Comparison of ENCODE assay signal across 12 cellular contexts in the genomic region with DNA sequence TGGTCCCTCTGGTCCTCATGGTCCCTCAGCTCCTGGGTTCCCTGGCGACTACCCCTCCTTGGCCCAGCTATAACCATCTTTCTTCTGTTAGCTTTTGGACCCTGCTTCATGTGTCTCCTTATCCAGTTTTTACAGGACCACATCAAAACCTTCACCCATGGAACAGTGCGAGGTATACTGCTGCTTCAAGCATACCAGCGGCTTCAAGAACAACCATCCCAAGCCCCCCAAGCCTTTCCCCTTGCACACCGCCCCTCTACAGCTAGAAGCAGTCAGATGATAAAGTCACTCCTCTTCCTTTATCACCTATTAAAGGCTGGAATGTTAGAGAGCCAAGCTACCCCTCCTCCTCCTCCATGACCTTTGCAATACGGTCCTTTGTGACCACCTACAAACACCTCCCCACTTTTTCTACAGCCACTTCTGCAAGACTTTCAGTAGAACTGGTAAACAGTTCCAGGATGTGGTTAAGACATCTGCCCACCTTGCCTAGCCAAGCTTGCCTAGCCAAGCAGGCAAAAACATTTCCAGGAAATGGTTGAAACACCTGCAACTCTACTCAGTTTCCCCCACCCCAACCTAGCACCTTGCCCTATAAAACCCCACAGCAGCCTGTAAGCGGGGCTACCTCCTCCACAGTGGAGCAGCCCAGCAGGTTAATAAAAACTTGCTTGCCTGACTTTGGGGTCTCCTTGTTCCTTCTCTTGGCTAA.
DNase-seq lines count a peak whose midpoint lies in the region; ATAC-seq and TF ChIP-seq lines count a peak whose summit lies in the region.
"Had no signal": no experiment of that assay in that cellular context is flagged by ENCODE, and none has a peak within 500 bp of the region (broad histone marks: within the 10 kb centered on the region; RNA-seq: fewer than 3 reads in every experiment).

No MANE protein-coding gene starts in this region.

- CTCF ChIA-PET in WTC11 (lab: Charles Lee) = no interaction called here

- DNase-seq in CD4-positive, CD25-positive, alpha-beta regulatory T cell = peak in 2 of 3 donors; percentile 29 to 78
- DNase-seq in activated T-helper 1 cell treated with anti-CD3 and anti-CD28 coated beads, Interleukin-12 subunit alpha, Interleukin-12 subunit beta, Interleukin-2, Interleukin-4 antibody, amounts not matched to agents 30 ng/mL and 10 ng/mL and 1 ng/mL, durations not matched to agents 14 hours and 24 hours and 36 hours (ENCODE audit: low spot score) = peak; percentile 9
- DNase-seq in left ventricle myocardium superior (no peak), WTC11 (ENCODE audit: low spot score) (no peak), HFFc6 (no peak)
- DNase-seq: HCEC 1CT, OCI-M1, substantia nigra had no signal

- peaks cover 0 to 36% (median 5%) of the 10 kb centered on the region in 4 donors for H3K4me1 Mint-ChIP-seq in CD4-positive, CD25-positive, alpha-beta regulatory T cell
- H3K4me1 Mint-ChIP-seq in activated T-helper 1 cell treated with anti-CD3 and anti-CD28 coated beads, Interleukin-12 subunit alpha, Interleukin-12 subunit beta, Interleukin-2, Interleukin-4 antibody, amounts not matched to agents 30 ng/mL and 10 ng/mL and 1 ng/mL, durations not matched to agents 14 hours and 24 hours and 36 hours (ENCODE audit: low read depth) = peaks cover 19% of the 10 kb centered on the region
- H3K4me1 Mint-ChIP-seq in WTC11 (peaks cover 6% of the 10 kb centered on the region), HFFc6 (ENCODE audit: low read depth) (no peaks in the 10 kb centered on the region)
- H3K4me1 Mint-ChIP-seq: brain had no signal

- H3K27me3 Mint-ChIP-seq in CD4-positive, CD25-positive, alpha-beta regulatory T cell = no peaks in the 10 kb centered on the region
- peaks cover 2% of the 10 kb centered on the region for H3K27me3 Mint-ChIP-seq in activated T-helper 1 cell treated with anti-CD3 and anti-CD28 coated beads, Interleukin-12 subunit alpha, Interleukin-12 subunit beta, Interleukin-2, Interleukin-4 antibody, amounts not matched to agents 30 ng/mL and 10 ng/mL and 1 ng/mL, durations not matched to agents 14 hours and 24 hours and 36 hours (ENCODE audit: insufficient read depth)
- H3K27me3 Mint-ChIP-seq in WTC11 (ENCODE audit: low read depth) (no peaks in the 10 kb centered on the region), HFFc6 (ENCODE audit: insufficient read depth) (no peaks in the 10 kb centered on the region; the same call in 1 of the 2 replicates)

- ATAC-seq in CD4-positive, CD25-positive, alpha-beta regulatory T cell (ENCODE audit: low read depth in 2 of 2) = peak; percentile 37 to 52
- ATAC-seq in GM18858 (IDR thresholded peaks at IDR 0.05; ENCODE audit: unreplicated experiment) (peak; percentile 62), HG03159 (IDR thresholded peaks at IDR 0.05; ENCODE audit: unreplicated experiment) (peak; percentile 59), gastroesophageal sphincter (no peak), left ventricle myocardium superior (no peak), WTC11 (no peak)

- H3K36me3 Mint-ChIP-seq in CD4-positive, CD25-positive, alpha-beta regulatory T cell = peaks cover 15% of the 10 kb centered on the region
- H3K36me3 Mint-ChIP-seq in activated T-helper 1 cell treated with anti-CD3 and anti-CD28 coated beads, Interleukin-12 subunit alpha, Interleukin-12 subunit beta, Interleukin-2, Interleukin-4 antibody, amounts not matched to agents 30 ng/mL and 10 ng/mL and 1 ng/mL, durations not matched to agents 14 hours and 24 hours and 36 hours (ENCODE audit: low read depth) = peaks cover 23% of the 10 kb centered on the region
- 0 out of 2 replicates have a peak, but pooled peaks cover 4% of the 10 kb centered on the region for H3K36me3 Mint-ChIP-seq in WTC11
- no peaks in the 10 kb centered on the region for H3K36me3 Mint-ChIP-seq in HFFc6 (ENCODE audit: low read depth)
- H3K36me3 Mint-ChIP-seq: brain had no signal

- peaks cover 0 to 36% (median 8%) of the 10 kb centered on the region in 7 donors for H3K9me3 Mint-ChIP-seq in CD4-positive, CD25-positive, alpha-beta regulatory T cell
- H3K9me3 Mint-ChIP-seq in activated T-helper 1 cell treated with anti-CD3 and anti-CD28 coated beads, Interleukin-12 subunit alpha, Interleukin-12 subunit beta, Interleukin-2, Interleukin-4 antibody, amounts not matched to agents 30 ng/mL and 10 ng/mL and 1 ng/mL, durations not matched to agents 14 hours and 24 hours and 36 hours = peaks cover 13% of the 10 kb centered on the region
- H3K9me3 Mint-ChIP-seq in WTC11 (peaks cover 15% of the 10 kb centered on the region), HFFc6 (no peaks in the 10 kb centered on the region)

- peaks cover 16 to 52% of the 10 kb centered on the region in 2 experiments for H3K9me3 ChIP-seq in CD4-positive, CD25-positive, alpha-beta regulatory T cell (ENCODE audit: control insufficient read depth in 2 of 2, low read length in 2 of 2)
- H3K9me3 ChIP-seq in gastroesophageal sphincter = no peaks in the 10 kb centered on the region

- WGBS in gastroesophageal sphincter (ENCODE audit: low coverage in 1 of 2), 2 donors = 60 to 73% methylated on average over 1 to 6 of the region's 6 CpGs

- peak overlapping the region; percentile 37 for H3K4me3 ChIP-seq in CD4-positive, CD25-positive, alpha-beta regulatory T cell (ENCODE audit: low read depth, low read length)
- no peak overlapping the region for H3K4me3 ChIP-seq in gastroesophageal sphincter

- no peak for TF ChIP-seq EP300 in gastroesophageal sphincter (IDR thresholded peaks at IDR 0.05)

- peaks cover 14% of the 10 kb centered on the region for H3K4me1 ChIP-seq in CD4-positive, CD25-positive, alpha-beta regulatory T cell (ENCODE audit: control insufficient read depth, insufficient read depth, low read length, poor library complexity, severe bottlenecking)
- no peaks in the 10 kb centered on the region for H3K4me1 ChIP-seq in gastroesophageal sphincter

- TF ChIP-seq CTCF in gastroesophageal sphincter (IDR thresholded peaks at IDR 0.05) (no peak), WTC11 (IDR thresholded peaks at IDR 0.05) (no peak), HFFc6 (IDR thresholded peaks at IDR 0.05) (no peak)

- intact Hi-C loops in activated T-helper 1 cell treated with anti-CD3 and anti-CD28 coated beads, Interleukin-12 subunit alpha, Interleukin-12 subunit beta, Interleukin-2, Interleukin-4 antibody, amounts not matched to agents 30 ng/mL and 10 ng/mL and 1 ng/mL, durations not matched to agents 14 hours and 24 hours and 36 hours (cut with micrococcal nuclease) = no loop called here
- intact Hi-C loops in left ventricle myocardium superior (cut with micrococcal nuclease) = no loop called here

- no peaks in the 10 kb centered on the region for H3K36me3 ChIP-seq in CD4-positive, CD25-positive, alpha-beta regulatory T cell (ENCODE audit: control insufficient read depth, insufficient read depth, low read length)
- no peaks in the 10 kb centered on the region for H3K36me3 ChIP-seq in gastroesophageal sphincter

- H3K27ac Mint-ChIP-seq in CD4-positive, CD25-positive, alpha-beta regulatory T cell = peak overlapping the region in 1 of 3 donors; percentile 95
- no peak overlapping the region for H3K27ac Mint-ChIP-seq in activated T-helper 1 cell treated with anti-CD3 and anti-CD28 coated beads, Interleukin-12 subunit alpha, Interleukin-12 subunit beta, Interleukin-2, Interleukin-4 antibody, amounts not matched to agents 30 ng/mL and 10 ng/mL and 1 ng/mL, durations not matched to agents 14 hours and 24 hours and 36 hours
- H3K27ac Mint-ChIP-seq in WTC11 = no peak overlapping the region
- no peak overlapping the region for H3K27ac Mint-ChIP-seq in HFFc6
- H3K27ac Mint-ChIP-seq: brain had no signal

- no peak for TF ChIP-seq POLR2A in gastroesophageal sphincter (IDR thresholded peaks at IDR 0.05)

- H3K4me3 Mint-ChIP-seq in CD4-positive, CD25-positive, alpha-beta regulatory T cell = peak overlapping the region in 3 of 4 donors; percentile 51 to 85 (median 81)
- peak overlapping the region; percentile 53 for H3K4me3 Mint-ChIP-seq in activated T-helper 1 cell treated with anti-CD3 and anti-CD28 coated beads, Interleukin-12 subunit alpha, Interleukin-12 subunit beta, Interleukin-2, Interleukin-4 antibody, amounts not matched to agents 30 ng/mL and 10 ng/mL and 1 ng/mL, durations not matched to agents 14 hours and 24 hours and 36 hours
- H3K4me3 Mint-ChIP-seq in WTC11 = no peak overlapping the region
- H3K4me3 Mint-ChIP-seq in HFFc6 = no peak overlapping the region
- H3K4me3 Mint-ChIP-seq: brain had no signal

- H3K27ac ChIP-seq in CD4-positive, CD25-positive, alpha-beta regulatory T cell (ENCODE audit: insufficient read depth, low read length, poor library complexity, severe bottlenecking) = peak overlapping the region; percentile 23
- no peak overlapping the region for H3K27ac ChIP-seq in gastroesophageal sphincter

- POLR2A ChIA-PET in WTC11 (lab: Charles Lee) = no interaction called here

- H3K27me3 ChIP-seq in CD4-positive, CD25-positive, alpha-beta regulatory T cell (ENCODE audit: control insufficient read depth, insufficient read depth, low read length) = no peaks in the 10 kb centered on the region
- H3K27me3 ChIP-seq in gastroesophageal sphincter = no peaks in the 10 kb centered on the region

TF ChIP-seq in WTC11, 78 proteins besides CTCF, POLR2A, EP300 and RAD21 (continues in another document):
- TF ChIP-seq, protein P1, sequence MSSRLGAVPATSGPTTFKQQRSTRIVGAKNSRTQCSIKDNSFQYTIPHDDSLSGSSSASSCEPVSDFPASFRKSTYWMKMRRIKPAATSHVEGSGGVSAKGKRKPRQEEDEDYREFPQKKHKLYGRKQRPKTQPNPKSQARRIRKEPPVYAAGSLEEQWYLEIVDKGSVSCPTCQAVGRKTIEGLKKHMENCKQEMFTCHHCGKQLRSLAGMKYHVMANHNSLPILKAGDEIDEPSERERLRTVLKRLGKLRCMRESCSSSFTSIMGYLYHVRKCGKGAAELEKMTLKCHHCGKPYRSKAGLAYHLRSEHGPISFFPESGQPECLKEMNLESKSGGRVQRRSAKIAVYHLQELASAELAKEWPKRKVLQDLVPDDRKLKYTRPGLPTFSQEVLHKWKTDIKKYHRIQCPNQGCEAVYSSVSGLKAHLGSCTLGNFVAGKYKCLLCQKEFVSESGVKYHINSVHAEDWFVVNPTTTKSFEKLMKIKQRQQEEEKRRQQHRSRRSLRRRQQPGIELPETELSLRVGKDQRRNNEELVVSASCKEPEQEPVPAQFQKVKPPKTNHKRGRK (CRISPR knock-in tag; IDR thresholded peaks at IDR 0.05; ENCODE audit: borderline replicate concordance) = no peak
- TF ChIP-seq ZNF232 (CRISPR knock-in tag; IDR thresholded peaks at IDR 0.05) (no peak), ZNF138 (CRISPR knock-in tag; conservative IDR thresholded peaks at IDR 0.05) (no peak), TP53 (CRISPR knock-in tag; IDR thresholded peaks at IDR 0.05) (no peak)
- TF ChIP-seq, protein P2, sequence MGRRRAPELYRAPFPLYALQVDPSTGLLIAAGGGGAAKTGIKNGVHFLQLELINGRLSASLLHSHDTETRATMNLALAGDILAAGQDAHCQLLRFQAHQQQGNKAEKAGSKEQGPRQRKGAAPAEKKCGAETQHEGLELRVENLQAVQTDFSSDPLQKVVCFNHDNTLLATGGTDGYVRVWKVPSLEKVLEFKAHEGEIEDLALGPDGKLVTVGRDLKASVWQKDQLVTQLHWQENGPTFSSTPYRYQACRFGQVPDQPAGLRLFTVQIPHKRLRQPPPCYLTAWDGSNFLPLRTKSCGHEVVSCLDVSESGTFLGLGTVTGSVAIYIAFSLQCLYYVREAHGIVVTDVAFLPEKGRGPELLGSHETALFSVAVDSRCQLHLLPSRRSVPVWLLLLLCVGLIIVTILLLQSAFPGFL (CRISPR knock-in tag; IDR thresholded peaks at IDR 0.05; ENCODE audit: borderline replicate concordance) = no peak

Comparison
In these comparisons a context has a peak if more than half of its experiments do, and no peak if none do; other contexts are left out.
1. ATAC-seq: peak in CD4-positive, CD25-positive, alpha-beta regulatory T cell (2 of 2), GM18858 (single experiment) and HG03159 (single experiment); none in gastroesophageal sphincter (single experiment), left ventricle myocardium superior (single experiment) and WTC11 (single experiment).
2. DNase-seq: peak in CD4-positive, CD25-positive, alpha-beta regulatory T cell (2 of 3) and activated T-helper 1 cell treated with anti-CD3 and anti-CD28 coated beads, Interleukin-12 subunit alpha, Interleukin-12 subunit beta, Interleukin-2, Interleukin-4 antibody, amounts not matched to agents 30 ng/mL and 10 ng/mL and 1 ng/mL, durations not matched to agents 14 hours and 24 hours and 36 hours (single experiment); none in left ventricle myocardium superior (single experiment), WTC11 (single experiment) and HFFc6 (single experiment).
3. H3K4me3 Mint-ChIP-seq: peak in CD4-positive, CD25-positive, alpha-beta regulatory T cell (3 of 4) and activated T-helper 1 cell treated with anti-CD3 and anti-CD28 coated beads, Interleukin-12 subunit alpha, Interleukin-12 subunit beta, Interleukin-2, Interleukin-4 antibody, amounts not matched to agents 30 ng/mL and 10 ng/mL and 1 ng/mL, durations not matched to agents 14 hours and 24 hours and 36 hours (single experiment); none in WTC11 (single experiment) and HFFc6 (single experiment).